23 cellular contexts compared by ENCODE assay signal in the genomic region with DNA sequence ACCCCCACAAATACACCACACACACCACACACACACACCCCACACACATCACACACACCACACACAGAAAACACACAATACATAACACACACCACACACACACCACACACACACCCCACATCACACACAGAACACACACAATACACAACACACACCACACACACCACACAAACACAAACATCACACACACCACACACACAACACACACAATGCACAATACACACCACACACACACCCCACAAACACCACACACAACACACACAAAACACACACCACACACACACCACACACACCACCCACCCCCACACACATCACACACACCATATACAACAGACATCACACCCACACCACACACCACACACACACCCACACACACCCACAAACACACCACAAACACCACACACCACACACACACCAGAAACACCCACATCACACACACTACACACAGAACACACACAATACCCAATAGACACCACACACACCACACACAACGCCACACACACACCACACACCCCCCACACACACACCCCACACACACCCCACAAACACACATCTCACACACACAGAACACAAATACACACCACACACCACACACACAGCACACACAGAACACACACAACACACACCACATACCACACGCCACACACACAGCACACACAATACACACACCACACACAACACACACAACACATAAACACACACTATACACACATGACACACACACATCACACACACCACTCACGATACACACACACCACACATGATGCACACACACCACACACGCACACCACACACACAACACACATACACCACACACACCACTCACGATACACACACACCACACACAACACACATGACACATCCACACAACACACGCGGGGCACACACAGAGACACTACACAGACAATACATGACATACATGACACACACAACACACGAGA. TPM values are rescaled to one million over a fixed set of nuclear protein-coding genes. Genes with fewer than 3 reads are reported as not detected.
A peak's percentile ranks its signal among the peaks of the same experiment; 100 is the strongest.
DNase-seq lines count a peak whose midpoint lies in the region; ATAC-seq, FAIRE-seq and TF ChIP-seq lines count a peak whose summit lies in the region.
"Had no signal": no experiment of that assay in that cellular context is flagged by ENCODE, and none has a peak within 500 bp of the region (broad histone marks: within the 10 kb centered on the region; RNA-seq: fewer than 3 reads in every experiment).

No MANE protein-coding gene starts in this region.

- no peak for TF ChIP-seq CTCF in HCT116 (IDR thresholded peaks at IDR 0.05 in 2 of 3, conservative IDR thresholded peaks at IDR 0.05 in 1 of 3; ENCODE audit: borderline replicate concordance in 1 of 3, insufficient read depth in 1 of 3, low read depth in 2 of 3, low read length in 2 of 3)
- no peak for TF ChIP-seq CTCF in IMR-90 (conservative IDR thresholded peaks at IDR 0.05; ENCODE audit: low read depth, low read length)
- no peak for TF ChIP-seq CTCF in H1 (IDR thresholded peaks at IDR 0.05; ENCODE audit: control extremely low read depth in 1 of 3, insufficient read depth in 1 of 3, low read depth in 1 of 3, low read length in 3 of 3)
- no peak for TF ChIP-seq CTCF in D721Med (IDR thresholded peaks at IDR 0.05; ENCODE audit: insufficient read depth, missing control alignments)

- no peaks in the 10 kb centered on the region for H4K20me1 ChIP-seq in HCT116 (ENCODE audit: insufficient read depth)
- H4K20me1 ChIP-seq in IMR-90 (ENCODE audit: insufficient read depth, low read length), result no peaks in the 10 kb centered on the region
- H4K20me1 ChIP-seq in H1 (replicated peaks in 1 of 2; ENCODE audit: control insufficient read depth in 1 of 2, insufficient read depth in 2 of 2, low read length in 2 of 2), result peaks cover 0 to 12% of the 10 kb centered on the region in 2 experiments
- H4K20me1 ChIP-seq: BLaER1 had no signal

- H3K23ac ChIP-seq in IMR-90 (ENCODE audit: low read depth, low read length) (peak overlapping the region; percentile 23; the same call in 1 of the 2 replicates), H1 (ENCODE audit: insufficient read length) (peak overlapping the region; percentile 73), neuronal stem cell (ENCODE audit: low read depth, low read length, poor library complexity) (peak overlapping the region; percentile 58)

- BruUV-seq in HCT116 (replicated peaks; lab: Mats Ljungman, UMichigan) (no TSS peak), IMR-90 (replicated peaks; lab: Mats Ljungman, UMichigan) (no TSS peak)

- H2AFZ ChIP-seq in HCT116 (ENCODE audit: low read depth, low read length, poor library complexity, severe bottlenecking) (no peak overlapping the region), IMR-90 (replicated peaks; ENCODE audit: low read length, poor library complexity) (no peak overlapping the region), H1 (ENCODE audit: low read length) (no peak overlapping the region), neuronal stem cell (ENCODE audit: low read length) (no peak overlapping the region)

- H3K27ac Mint-ChIP-seq in T-cell, result no peak overlapping the region
- H3K27ac Mint-ChIP-seq: CD4-positive, CD25-positive, alpha-beta regulatory T cell; CD8-positive, alpha-beta memory T cell; H9; HFFc6; IgD-negative memory B cell had no signal

- ATAC-seq in HCT116 (no peak), IMR-90 (ENCODE audit: low read depth) (no peak), T-cell (replicated peaks in 1 of 4) (no peak)

- peaks cover 0 to 9% of the 10 kb centered on the region in 2 experiments; a peak in 1 of 4 replicates for H3K9me3 ChIP-seq in HCT116 (ENCODE audit: control insufficient read depth in 1 of 2, insufficient read depth in 1 of 2, low read depth in 1 of 2, low read length in 2 of 2)
- H3K9me3 ChIP-seq in IMR-90 (ENCODE audit: control insufficient read depth, insufficient read depth, low read length), result no peaks in the 10 kb centered on the region
- H3K9me3 ChIP-seq in H1 (ENCODE audit: insufficient read depth in 2 of 2, low read depth in 1 of 2, low read length in 1 of 2), result no peaks in the 10 kb centered on the region; a peak in 1 of 4 replicates
- H3K9me3 ChIP-seq in neuronal stem cell (replicated peaks in 1 of 2; ENCODE audit: control insufficient read depth in 2 of 2, insufficient read depth in 1 of 2, low read depth in 1 of 2, low read length in 2 of 2), result peaks cover 0 to 9% of the 10 kb centered on the region in 2 donors
- H3K9me3 ChIP-seq: BLaER1 had no signal

- no peaks in the 10 kb centered on the region for H3K9me2 ChIP-seq in HCT116 (ENCODE audit: insufficient read depth)

- H3K36me3 ChIP-seq in HCT116 (ENCODE audit: control insufficient read depth in 1 of 2, insufficient read depth in 2 of 2, low read length in 2 of 2) (no peaks in the 10 kb centered on the region), IMR-90 (ENCODE audit: control insufficient read depth, insufficient read depth, low read length) (no peaks in the 10 kb centered on the region), H1 (ENCODE audit: control insufficient read depth in 2 of 4, insufficient read depth in 4 of 4, low read length in 3 of 4) (no peaks in the 10 kb centered on the region), neuronal stem cell (replicated peaks in 1 of 2; ENCODE audit: control insufficient read depth in 2 of 2, insufficient read depth in 2 of 2, low read length in 2 of 2) (peaks cover 0 to 2% of the 10 kb centered on the region in 2 donors)
- H3K36me3 ChIP-seq: BLaER1 had no signal

- in situ Hi-C loops in IMR-90 (cut with MboI; ENCODE audit: low sequenced_read_pairs), result no loop called here

- H3K9ac ChIP-seq in HCT116 (ENCODE audit: low read length) (no peak overlapping the region), IMR-90 (ENCODE audit: low read depth, low read length) (no peak overlapping the region), H1 (replicated peaks in 1 of 4; ENCODE audit: extremely low read depth in 1 of 4, low read depth in 3 of 4, low read length in 3 of 4) (no peak overlapping the region; a peak in 1 of 7 replicates), neuronal stem cell (ENCODE audit: low read depth, low read length, poor library complexity) (peak overlapping the region; percentile 80)
- H3K9ac ChIP-seq: BLaER1 had no signal

- no peak overlapping the region for H4K8ac ChIP-seq in IMR-90 (ENCODE audit: low read depth in 2 of 2, low read length in 2 of 2)
- H4K8ac ChIP-seq in H1 (ENCODE audit: extremely low read depth, insufficient read depth, low read length), result no peak overlapping the region
- H4K8ac ChIP-seq in neuronal stem cell (ENCODE audit: low read depth, low read length), result peak overlapping the region; percentile 53

- H3K4me2 ChIP-seq in HCT116 (ENCODE audit: low read length), result no peak overlapping the region
- H3K4me2 ChIP-seq in IMR-90 (ENCODE audit: low read depth, low read length), result no peak overlapping the region
- H3K4me2 ChIP-seq in H1 (ENCODE audit: insufficient read depth in 1 of 2, low read depth in 2 of 2, low read length in 2 of 2), result no peak overlapping the region
- H3K4me2 ChIP-seq in neuronal stem cell (ENCODE audit: insufficient read depth, low read length, poor library complexity, severe bottlenecking), result no peak overlapping the region
- H3K4me2 ChIP-seq: BLaER1 had no signal

- H3K79me1 ChIP-seq in IMR-90 (ENCODE audit: low read depth in 1 of 2, low read length in 2 of 2) (no peaks in the 10 kb centered on the region), H1 (ENCODE audit: low read depth, low read length) (no peaks in the 10 kb centered on the region), neuronal stem cell (ENCODE audit: low read depth, low read length) (peaks cover 5% of the 10 kb centered on the region)

- intact Hi-C loops in HCT116 (cut with micrococcal nuclease), result no loop called here
- intact Hi-C loops in IMR-90 (cut with micrococcal nuclease), result no loop called here

- WGBS in IMR-90 (ENCODE audit: extremely low coverage in 2 of 2, insufficient read length in 1 of 2), 2 experiments, result 85% methylated on average over 5 of the region's 8 CpGs; no CpG with 5 or more reads in 1 of the 2 experiments
- WGBS in H1 (ENCODE audit: extremely low coverage in 1 of 2, insufficient coverage in 1 of 2, insufficient read length in 1 of 2, insufficient replicate concordance in 2 of 2, low coverage in 1 of 2, low lambda C conversion rate in 2 of 2, missing lambda C conversion rate in 1 of 2), 2 experiments, result 91% methylated on average over 8 of the region's 8 CpGs; no CpG with 5 or more reads in 1 of the 2 experiments
- WGBS in neuronal stem cell (ENCODE audit: extremely low coverage in 2 of 2, insufficient read length in 2 of 2, insufficient replicate concordance in 1 of 2), 2 donors, result 100% methylated on average over 4 of the region's 8 CpGs; no CpG with 5 or more reads in 1 of the 2 donors

- H3K4ac ChIP-seq in IMR-90 (ENCODE audit: low read depth, low read length) (no peak overlapping the region), H1 (replicated peaks; ENCODE audit: insufficient read length, low read depth, low read length) (peak overlapping the region; percentile 94), neuronal stem cell (ENCODE audit: low read length) (peak overlapping the region; percentile 53)

- H4K5ac ChIP-seq in IMR-90 (ENCODE audit: low read depth, low read length) (no peak overlapping the region), H1 (ENCODE audit: insufficient read length, low read depth, low read length) (no peak overlapping the region)

- H2BK20ac ChIP-seq in IMR-90 (ENCODE audit: low read depth, low read length), result no peak overlapping the region
- H2BK20ac ChIP-seq in H1 (ENCODE audit: low read length), result no peak overlapping the region

- CTCF ChIA-PET in HCT116 (lab: Charles Lee), result no interaction called here
- CTCF ChIA-PET in IMR-90 (lab: Yijun Ruan, JAX), result no interaction called here
- CTCF ChIA-PET in H1 (lab: Charles Lee; ENCODE audit: partially characterized antibody), result no interaction called here
- CTCF ChIA-PET in T-cell (lab: Charles Lee), result no interaction called here

- no peak overlapping the region for H4K91ac ChIP-seq in IMR-90 (ENCODE audit: insufficient read depth, low read depth, low read length)
- H4K91ac ChIP-seq in H1 (replicated peaks; ENCODE audit: insufficient read length, low read length), result peak overlapping the region; percentile 95
- H4K91ac ChIP-seq in neuronal stem cell (ENCODE audit: low read depth, low read length, poor library complexity), result peak overlapping the region; percentile 92

- dilution Hi-C loops in IMR-90 (cut with HindIII; ENCODE audit: low sequenced_read_pairs, unreplicated experiment), result no loop called here

- H2AK9ac ChIP-seq in IMR-90 (replicated peaks; ENCODE audit: low read depth, low read length, poor library complexity), result peak overlapping the region; percentile 24

- RAD21 ChIA-PET in HCT116 (lab: Charles Lee; ENCODE audit: low non-redundant PET in 1 of 2, low total read pairs in 2 of 2, uncharacterized antibody in 2 of 2, unreplicated experiment in 2 of 2), result no interaction called here

- peaks cover 5 to 18% of the 10 kb centered on the region in 2 experiments; a peak in 3 of 4 replicates for H3K4me1 ChIP-seq in HCT116 (ENCODE audit: control insufficient read depth in 1 of 2, insufficient read depth in 2 of 2, low read length in 2 of 2)
- no peaks in the 10 kb centered on the region for H3K4me1 ChIP-seq in IMR-90 (ENCODE audit: control insufficient read depth, insufficient read depth, low read length)
- H3K4me1 ChIP-seq in H1 (replicated peaks in 1 of 4; ENCODE audit: control insufficient read depth in 3 of 4, insufficient read depth in 4 of 4, low read length in 3 of 4), result no peaks in the 10 kb centered on the region
- H3K4me1 ChIP-seq in neuronal stem cell (ENCODE audit: control insufficient read depth in 2 of 2, insufficient read depth in 1 of 2, low read depth in 1 of 2, low read length in 2 of 2), result peaks cover 0 to 2% of the 10 kb centered on the region in 2 donors
- H3K4me1 ChIP-seq: BLaER1 had no signal

- H3K79me2 ChIP-seq in HCT116 (ENCODE audit: insufficient read depth, low read length) (no peaks in the 10 kb centered on the region), H1 (ENCODE audit: control insufficient read depth in 1 of 2, insufficient read depth in 2 of 2, low read length in 2 of 2) (no peaks in the 10 kb centered on the region)

- no peak overlapping the region for H2BK120ac ChIP-seq in IMR-90 (ENCODE audit: low read depth, low read length)
- peak overlapping the region; percentile 22 for H2BK120ac ChIP-seq in H1 (replicated peaks; ENCODE audit: low read depth, low read length)
- H2BK120ac ChIP-seq in neuronal stem cell (ENCODE audit: low read depth, low read length), result no peak overlapping the region

- H3K4me1 Mint-ChIP-seq in T-cell, result no peaks in the 10 kb centered on the region
- H3K4me1 Mint-ChIP-seq: CD4-positive, CD25-positive, alpha-beta regulatory T cell; CD8-positive, alpha-beta memory T cell; H9; IgD-negative memory B cell had no signal

- TF ChIP-seq EP300 in H1 (IDR thresholded peaks at IDR 0.05; ENCODE audit: borderline replicate concordance in 1 of 2, low read depth in 2 of 2, low read length in 2 of 2), result no peak

- no peak overlapping the region for H3K4me3 Mint-ChIP-seq in T-cell
- H3K4me3 Mint-ChIP-seq: CD4-positive, CD25-positive, alpha-beta regulatory T cell; CD8-positive, alpha-beta memory T cell; H9; HFFc6; IgD-negative memory B cell had no signal

- peak overlapping the region; percentile 73; the same call in 1 of the 2 replicates for H2AK5ac ChIP-seq in IMR-90 (ENCODE audit: low read depth, low read length)
- peak overlapping the region; percentile 46 for H2AK5ac ChIP-seq in H1 (ENCODE audit: low read depth, low read length)
- no peak overlapping the region for H2AK5ac ChIP-seq in neuronal stem cell (ENCODE audit: low read depth, low read length)

- H3K27ac ChIP-seq in HCT116 (ENCODE audit: low read depth, low read length), result peak overlapping the region; percentile 12; the same call in 1 of the 2 replicates
- no peak overlapping the region for H3K27ac ChIP-seq in IMR-90 (ENCODE audit: insufficient read depth, low read length)
- no peak overlapping the region for H3K27ac ChIP-seq in H1 (ENCODE audit: low read depth, low read length)
- H3K27ac ChIP-seq in neuronal stem cell (replicated peaks; ENCODE audit: low read length), result no peak overlapping the region
- H3K27ac ChIP-seq: BLaER1 had no signal

- POLR2A ChIA-PET in HCT116 (lab: Charles Lee) (no interaction called here), IMR-90 (lab: Charles Lee; ENCODE audit: unreplicated experiment) (no interaction called here), H1 (lab: Charles Lee; ENCODE audit: partially characterized antibody) (interaction anchor here (1.0 kb wide), 1 partner anchor 57 kb away, joined by 5 read pairs; no protein-coding TSS in a partner anchor), T-cell (lab: Charles Lee) (no interaction called here)

- H3K56ac ChIP-seq in IMR-90 (ENCODE audit: extremely low read depth, insufficient read depth, low read length), result no peak overlapping the region
- H3K56ac ChIP-seq in H1 (replicated peaks; ENCODE audit: insufficient read length, low read depth, low read length), result peak overlapping the region; percentile 100

- no peaks in the 10 kb centered on the region for H3K27me3 ChIP-seq in HCT116 (ENCODE audit: insufficient read depth, low read length)
- peaks cover 4% of the 10 kb centered on the region for H3K27me3 ChIP-seq in IMR-90 (ENCODE audit: control insufficient read depth, insufficient read depth, low read length)
- H3K27me3 ChIP-seq in H1 (replicated peaks in 1 of 4; ENCODE audit: control insufficient read depth in 3 of 4, extremely low read depth in 1 of 4, insufficient read depth in 3 of 4, low read length in 3 of 4), result peaks cover 0 to 4% (median 0%) of the 10 kb centered on the region in 4 experiments; a peak in 1 of 7 replicates
- H3K27me3 ChIP-seq in neuronal stem cell (ENCODE audit: control insufficient read depth in 3 of 3, insufficient read depth in 3 of 3, low read depth in 1 of 3, low read length in 3 of 3), result peaks cover 0 to 6% (median 0%) of the 10 kb centered on the region in 3 experiments
- H3K27me3 ChIP-seq: BLaER1 had no signal

- FAIRE-seq in H1 (lab: Jason Lieb, UNC) (no peak), D721Med (lab: Jason Lieb, UNC) (no peak)
- FAIRE-seq: G401.6, GM12892 had no signal

- DNase-seq in HCT116 (ENCODE audit: low read depth, low spot score) (no peak), IMR-90 (no peak), H1 (ENCODE audit: low read depth in 1 of 2, low spot score in 2 of 2) (no peak), neuronal stem cell (ENCODE audit: low spot score) (no peak), D721Med (ENCODE audit: insufficient read length, low spot score) (no peak), T-cell (no peak), NCI-H146 (lab: John Stamatoyannopoulos, UW) (no peak)
- no peak for DNase-seq in central memory CD4-positive, alpha-beta T cell
- DNase-seq: 8988T; CD4-positive, CD25-positive, alpha-beta regulatory T cell; CD8-positive, alpha-beta memory T cell; COR-L47; GOT3; H9; HFFc6; KG1 had no signal

- H3K27me3 Mint-ChIP-seq in T-cell, result peaks cover 0 to 3% of the 10 kb centered on the region in 2 donors
- H3K27me3 Mint-ChIP-seq: CD8-positive, alpha-beta memory T cell had no signal

- H2BK15ac ChIP-seq in IMR-90 (ENCODE audit: low read depth, low read length) (no peak overlapping the region), H1 (ENCODE audit: low read length) (peak overlapping the region; percentile 23; the same call in 1 of the 2 replicates), neuronal stem cell (ENCODE audit: low read length) (no peak overlapping the region)

- TF ChIP-seq RAD21 in HCT116 (IDR thresholded peaks at IDR 0.05; ENCODE audit: low read depth), result no peak
- no peak for TF ChIP-seq RAD21 in IMR-90 (IDR thresholded peaks at IDR 0.05; ENCODE audit: low read length)
- no peak for TF ChIP-seq RAD21 in H1 (IDR thresholded peaks at IDR 0.05 in 1 of 2, conservative IDR thresholded peaks at IDR 0.05 in 1 of 2; ENCODE audit: low read depth in 2 of 2, low read length in 2 of 2)

- H3K18ac ChIP-seq in IMR-90 (ENCODE audit: low read depth, low read length) (no peak overlapping the region), H1 (ENCODE audit: extremely low read depth, low read length) (no peak overlapping the region), neuronal stem cell (ENCODE audit: low read length) (no peak overlapping the region)

- peaks cover 15% of the 10 kb centered on the region; the same call in 1 of the 2 replicates for H3K23me2 ChIP-seq in H1 (ENCODE audit: low read depth, low read length)

- no peaks in the 10 kb centered on the region for H3K9me3 Mint-ChIP-seq in T-cell
- H3K9me3 Mint-ChIP-seq: CD4-positive, CD25-positive, alpha-beta regulatory T cell; CD8-positive, alpha-beta memory T cell; H9; HFFc6; IgD-negative memory B cell had no signal

- TF ChIP-seq POLR2A in HCT116 (IDR thresholded peaks at IDR 0.05; ENCODE audit: borderline replicate concordance, extremely low read depth, insufficient read depth, insufficient read length), result no peak
- no peak for TF ChIP-seq POLR2A in IMR-90 (IDR thresholded peaks at IDR 0.05; ENCODE audit: low read depth, low read length)
- no peak for TF ChIP-seq POLR2A in H1 (IDR thresholded peaks at IDR 0.05; ENCODE audit: control extremely low read depth in 1 of 2, low read depth in 2 of 2, low read length in 2 of 2)

- 0 out of 2 replicates have a peak overlapping the region, but pooled peaks have one; percentile 41 for H3K14ac ChIP-seq in IMR-90 (replicated peaks; ENCODE audit: low read depth, low read length)
- no peak overlapping the region for H3K14ac ChIP-seq in H1 (ENCODE audit: insufficient read length)
- peak overlapping the region; percentile 10 for H3K14ac ChIP-seq in neuronal stem cell (ENCODE audit: low read length)

- H3K4me3 ChIP-seq in HCT116 (replicated peaks in 1 of 2; ENCODE audit: low read depth in 1 of 2, low read length in 2 of 2) (no peak overlapping the region), IMR-90 (ENCODE audit: insufficient read depth, low read depth, low read length) (no peak overlapping the region), H1 (ENCODE audit: extremely low read depth in 1 of 4, insufficient read depth in 2 of 4, low read depth in 3 of 4, low read length in 4 of 4) (no peak overlapping the region), neuronal stem cell (ENCODE audit: low read length in 2 of 2) (peak overlapping the region in 1 of 2 donors; percentile 74)
- H3K4me3 ChIP-seq: BLaER1 had no signal

- H3K9me1 ChIP-seq in IMR-90 (ENCODE audit: insufficient read depth, low read length), result peaks cover 12% of the 10 kb centered on the region

- H2BK5ac ChIP-seq in IMR-90 (ENCODE audit: low read depth, low read length, poor library complexity, severe bottlenecking) (peak overlapping the region; percentile 92), H1 (ENCODE audit: low read depth, low read length) (no peak overlapping the region), neuronal stem cell (ENCODE audit: low read length) (no peak overlapping the region)

- no peaks in the 10 kb centered on the region for H3K36me3 Mint-ChIP-seq in T-cell
- H3K36me3 Mint-ChIP-seq: CD4-positive, CD25-positive, alpha-beta regulatory T cell; CD8-positive, alpha-beta memory T cell; IgD-negative memory B cell had no signal

- H2BK12ac ChIP-seq in H1 (ENCODE audit: low read depth, low read length), result no peak overlapping the region; the same call in 1 of the 2 replicates
- H2BK12ac ChIP-seq in neuronal stem cell (ENCODE audit: low read length), result peak overlapping the region; percentile 84

RNA-seq across cellular contexts. Expression of a gene that starts 11.0 kb away (rescaled TPM):
- total RNA-seq in HCT116 (2021; ENCODE audit: unreplicated experiment) (not detected), IMR-90 (2012; rRNA removed) (not detected in 2 replicates), T-cell (under 1 TPM in 1 of 5 donors, not detected in 4; 0.13 TPM)
- polyA plus RNA-seq in HCT116 (2012), result 0.12 TPM in 1 of 2 replicates, not detected in the other
- polyA plus RNA-seq in IMR-90 (2012; rRNA removed) (not detected in 2 replicates), H1 (2011; rRNA removed) (0.44 and 0.60 TPM in 2 replicates)
- not detected in 2 replicates for polyA plus RNA-seq in IMR-90 (2012; cell fraction: cytosol; rRNA removed)
- polyA plus RNA-seq in IMR-90 (2012; cell fraction: nucleus; rRNA removed; ENCODE audit: low replicate concordance), result 0.05 TPM in 1 of 2 replicates, not detected in the other
- 0.56 and 0.61 TPM in 2 replicates for total RNA-seq in H1 (2021; fragmentation: NEBNext Ultra II Directional; extraction: Animal tissue kit (Norgen Biotek cat#: 25700))
- 0.43 TPM for polyA plus RNA-seq in H1 (2011; cell fraction: cytosol; rRNA removed)
- polyA plus RNA-seq in H1 (2011; cell fraction: nucleus; rRNA removed), result 2.9 TPM
- 0.31 to 1.1 TPM (median 0.58 TPM) in 4 replicates for polyA plus RNA-seq in H1 (2012, experiment 1 of 2)
- polyA plus RNA-seq in H1 (2012, experiment 2 of 2), result 0.24 TPM
- polyA plus RNA-seq in H1 (2013, experiment 1 of 2), result 0.43 TPM
- polyA plus RNA-seq in H1 (2013, experiment 2 of 2), result 0.31 TPM
- polyA minus RNA-seq in H1 (2011; rRNA and poly(A)+ RNA removed), result 0.38 TPM in 1 of 2 replicates, not detected in the other
- polyA minus RNA-seq in H1 (2011; cell fraction: cytosol; rRNA and poly(A)+ RNA removed), result not detected
- polyA minus RNA-seq in H1 (2011; cell fraction: nucleus; rRNA and poly(A)+ RNA removed), result 0.40 TPM
- 0.40 TPM for polyA plus RNA-seq in neuronal stem cell (2013, experiment 1 of 2)
- 0.50 TPM for polyA plus RNA-seq in neuronal stem cell (2013, experiment 2 of 2)
- total RNA-seq: A673; CD4-positive, CD25-positive, alpha-beta regulatory T cell; CD8-positive, alpha-beta memory T cell; HFFc6; HT1080 had no signal
- polyA plus RNA-seq: AG04450; CD4-positive, CD25-positive, alpha-beta regulatory T cell; CD8-positive, alpha-beta memory T cell; IgD-negative memory B cell had no signal

RNA-seq across cellular contexts. Expression of a gene that starts 40.1 kb away (rescaled TPM):
- total RNA-seq in HCT116 (2021; ENCODE audit: unreplicated experiment) (59.2 TPM), IMR-90 (2012; rRNA removed) (56.5 and 58.9 TPM in 2 replicates), T-cell (10 to 100 TPM; 46.4 to 92.4 (median 77.1) TPM)
- 63.3 and 64.8 TPM in 2 replicates for polyA plus RNA-seq in HCT116 (2012)
- polyA plus RNA-seq in IMR-90 (2012; rRNA removed) (164 and 196 TPM in 2 replicates), H1 (2011; rRNA removed) (151 and 250 TPM in 2 replicates)
- 183 and 249 TPM in 2 replicates for polyA plus RNA-seq in IMR-90 (2012; cell fraction: cytosol; rRNA removed)
- 144 and 276 TPM in 2 replicates for polyA plus RNA-seq in IMR-90 (2012; cell fraction: nucleus; rRNA removed; ENCODE audit: low replicate concordance)
- total RNA-seq in H1 (2021; fragmentation: NEBNext Ultra II Directional; extraction: Animal tissue kit (Norgen Biotek cat#: 25700)), result 103 and 115 TPM in 2 replicates
- polyA plus RNA-seq in H1 (2011; cell fraction: cytosol; rRNA removed), result 137 TPM
- polyA plus RNA-seq in H1 (2011; cell fraction: nucleus; rRNA removed), result 155 TPM
- polyA plus RNA-seq in H1 (2012, experiment 1 of 2), result 57.5 to 88.6 TPM (median 84.7 TPM) in 4 replicates
- 119 TPM for polyA plus RNA-seq in H1 (2012, experiment 2 of 2)
- 91.7 TPM for polyA plus RNA-seq in H1 (2013, experiment 1 of 2)
- polyA plus RNA-seq in H1 (2013, experiment 2 of 2), result 90.0 TPM
- polyA minus RNA-seq in H1 (2011; rRNA and poly(A)+ RNA removed), result 11.4 and 21.6 TPM in 2 replicates
- 42.3 TPM for polyA minus RNA-seq in H1 (2011; cell fraction: cytosol; rRNA and poly(A)+ RNA removed)
- polyA minus RNA-seq in H1 (2011; cell fraction: nucleus; rRNA and poly(A)+ RNA removed), result 29.7 TPM
- polyA plus RNA-seq in neuronal stem cell (2013, experiment 1 of 2), result 145 TPM
- polyA plus RNA-seq in neuronal stem cell (2013, experiment 2 of 2), result 137 TPM

RNA-seq across cellular contexts. Expression of a gene that starts 41.9 kb away (rescaled TPM):
- total RNA-seq in HCT116 (2021; ENCODE audit: unreplicated experiment) (not detected), IMR-90 (2012; rRNA removed) (not detected in 2 replicates), T-cell (not detected)
- 0.64 and 0.76 TPM in 2 replicates for polyA plus RNA-seq in HCT116 (2012)
- polyA plus RNA-seq in IMR-90 (2012; rRNA removed) (0.20 and 0.21 TPM in 2 replicates), H1 (2011; rRNA removed) (0.27 and 0.30 TPM in 2 replicates)
- polyA plus RNA-seq in IMR-90 (2012; cell fraction: cytosol; rRNA removed), result 0.09 TPM in 1 of 2 replicates, not detected in the other
- 0.56 and 0.97 TPM in 2 replicates for polyA plus RNA-seq in IMR-90 (2012; cell fraction: nucleus; rRNA removed; ENCODE audit: low replicate concordance)
- not detected in 2 replicates for total RNA-seq in H1 (2021; fragmentation: NEBNext Ultra II Directional; extraction: Animal tissue kit (Norgen Biotek cat#: 25700))
- not detected for polyA plus RNA-seq in H1 (2011; cell fraction: cytosol; rRNA removed)
- polyA plus RNA-seq in H1 (2011; cell fraction: nucleus; rRNA removed), result 0.43 TPM
- 0.17 to 0.51 TPM (median 0.20 TPM) in 3 of 4 replicates, not detected in the other for polyA plus RNA-seq in H1 (2012, experiment 1 of 2)
- polyA plus RNA-seq in H1 (2012, experiment 2 of 2), result not detected
- polyA plus RNA-seq in H1 (2013, experiment 1 of 2), result 0.34 TPM
- 0.46 TPM for polyA plus RNA-seq in H1 (2013, experiment 2 of 2)
- not detected in 2 replicates for polyA minus RNA-seq in H1 (2011; rRNA and poly(A)+ RNA removed)
- polyA minus RNA-seq in H1 (2011; cell fraction: cytosol; rRNA and poly(A)+ RNA removed), result not detected
- polyA minus RNA-seq in H1 (2011; cell fraction: nucleus; rRNA and poly(A)+ RNA removed), result not detected
- 0.20 TPM for polyA plus RNA-seq in neuronal stem cell (2013, experiment 1 of 2)
- polyA plus RNA-seq in neuronal stem cell (2013, experiment 2 of 2), result 0.21 TPM
- total RNA-seq: A673; CD4-positive, CD25-positive, alpha-beta regulatory T cell; CD8-positive, alpha-beta memory T cell; HFFc6 had no signal
- polyA plus RNA-seq: AG04450; CD4-positive, CD25-positive, alpha-beta regulatory T cell; CD8-positive, alpha-beta memory T cell; IgD-negative memory B cell had no signal

Comparison
In these comparisons a context has a peak if more than half of its experiments do, and no peak if none do; other contexts are left out.
1. H3K23ac ChIP-seq: peak in every context shown above with its lines; median percentile 73 in H1; 58 in neuronal stem cell; 23 in IMR-90.